8 cellular contexts compared by ENCODE assay signal in the genomic region with DNA sequence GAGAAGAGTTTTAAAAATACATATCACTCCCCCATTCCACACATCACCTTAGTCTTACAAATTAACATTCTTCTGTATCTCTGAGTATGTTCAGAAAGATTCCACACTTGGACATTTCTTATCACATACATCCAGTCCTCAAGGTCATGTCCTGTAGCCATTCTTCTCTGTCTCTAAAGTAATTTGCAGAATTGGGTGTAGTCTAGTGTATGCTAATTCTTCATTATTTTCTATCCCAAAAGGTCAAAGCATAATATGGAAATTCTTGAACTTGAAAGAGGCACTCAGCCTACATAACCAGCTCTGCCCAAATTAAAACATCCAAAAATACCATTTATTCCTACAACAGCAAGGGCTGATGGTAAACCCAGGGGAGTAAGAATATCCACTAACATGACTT.
"Had no signal": no experiment of that assay in that cellular context is flagged by ENCODE, and none has a peak within 500 bp of the region (broad histone marks: within the 10 kb centered on the region; RNA-seq: fewer than 3 reads in every experiment).

No MANE protein-coding gene starts in this region.

- DNase-seq: GDM1, GF-D8 had no signal

- H3K4me3 ChIP-seq: GM12878 had no signal

- FAIRE-seq: G401.6, GM12878, GM12891, GM12892, GM18507, GM19239 had no signal
